In the genomic region with DNA sequence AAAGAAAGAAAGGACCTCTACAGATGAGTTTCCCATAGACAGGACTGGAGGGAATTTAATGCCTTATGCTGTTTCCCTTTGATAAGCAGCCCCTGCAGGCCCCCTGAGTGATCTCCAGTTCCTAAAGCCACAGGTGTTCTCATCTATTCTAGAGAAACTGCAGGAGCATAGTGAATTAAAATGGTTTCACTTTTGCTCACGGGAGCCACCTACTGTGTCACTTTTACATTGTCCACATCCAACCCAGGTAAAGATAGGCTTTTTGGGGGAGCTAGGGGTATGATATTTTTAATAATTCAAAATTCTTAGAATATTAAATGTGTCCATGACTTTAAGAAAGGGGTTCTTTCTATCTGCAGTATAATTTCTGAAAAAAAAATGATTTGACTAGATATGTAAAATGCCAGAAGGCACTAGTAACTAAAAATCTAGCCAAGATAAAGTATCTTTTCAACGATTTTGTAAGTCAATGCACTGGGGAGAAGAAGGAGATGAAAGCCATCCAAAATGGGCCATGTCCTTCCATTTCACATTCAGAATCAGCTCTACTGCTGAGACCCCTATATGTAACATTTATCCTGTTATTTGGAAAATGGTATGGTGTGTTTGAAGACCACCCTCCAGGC, we compare ENCODE assay signal across 8 cellular contexts.
A peak's percentile ranks its signal among the peaks of the same experiment; 100 is the strongest.
DNase-seq lines count a peak whose midpoint lies in the region; ATAC-seq and TF ChIP-seq lines count a peak whose summit lies in the region.

No MANE protein-coding gene starts in this region.

- H3K4me3 ChIP-seq in breast epithelium = no peak overlapping the region
- H3K4me3 ChIP-seq in fibroblast of mammary gland (ENCODE audit: control insufficient read depth, low read depth, low read length) = no peak overlapping the region
- H3K4me3 ChIP-seq in effector memory CD4-positive, alpha-beta T cell (ENCODE audit: insufficient read depth, low read depth, low read length, poor library complexity, severe bottlenecking) = no peak overlapping the region

- TF ChIP-seq CTCF in MCF 10A (IDR thresholded peaks at IDR 0.05; ENCODE audit: unreplicated experiment) (peak; percentile 86), breast epithelium (IDR thresholded peaks at IDR 0.05) (no peak), fibroblast of mammary gland (conservative IDR thresholded peaks at IDR 0.05; ENCODE audit: control insufficient read depth, insufficient read depth, low read depth, low read length) (peak; percentile 28)

- no peaks in the 10 kb centered on the region for H3K36me3 ChIP-seq in breast epithelium
- H3K36me3 ChIP-seq in effector memory CD4-positive, alpha-beta T cell (ENCODE audit: control insufficient read depth, insufficient read depth, low read length) = no peaks in the 10 kb centered on the region

- no peaks in the 10 kb centered on the region for H3K27me3 Mint-ChIP-seq in MCF 10A (ENCODE audit: insufficient read depth, unreplicated experiment)
- H3K27me3 Mint-ChIP-seq in stimulated activated naive B cell treated with anti-CD40 and anti-IgM and Interleukin-4, amounts not matched to agents 10 μg/mL and 1 μg/mL and 100 μg/mL, for 72 hours = peaks cover 0 to 4% of the 10 kb centered on the region in 2 donors

- no TSS peak for BruUV-seq in MCF 10A (replicated peaks; lab: Mats Ljungman, UMichigan)

- CTCF ChIA-PET in MCF 10A (lab: Yijun Ruan, JAX) = interaction anchor here (0.6 to 4.6 kb wide), 78 partner anchors 8 to 1203 kb away, joined by 3 to 84 read pairs (median 4); a partner anchor contains a TSS

- H3K27ac Mint-ChIP-seq in MCF 10A (ENCODE audit: low read depth, unreplicated experiment) = peak overlapping the region; percentile 24
- H3K27ac Mint-ChIP-seq in stimulated activated naive B cell treated with anti-CD40 and anti-IgM and Interleukin-4, amounts not matched to agents 10 μg/mL and 1 μg/mL and 100 μg/mL, for 72 hours = peak overlapping the region; percentile 37

- H3K9me3 Mint-ChIP-seq in MCF 10A (ENCODE audit: unreplicated experiment) = no peaks in the 10 kb centered on the region
- no peaks in the 10 kb centered on the region for H3K9me3 Mint-ChIP-seq in stimulated activated naive B cell treated with anti-CD40 and anti-IgM and Interleukin-4, amounts not matched to agents 10 μg/mL and 1 μg/mL and 100 μg/mL, for 72 hours

- POLR2A ChIA-PET in MCF 10A (lab: Yijun Ruan, JAX) = interaction anchor here (0.7 to 5.2 kb wide), 9 partner anchors 10 to 531 kb away, joined by 3 to 40 read pairs (median 4); a partner anchor contains a TSS

- no peaks in the 10 kb centered on the region for H3K4me1 ChIP-seq in breast epithelium
- H3K4me1 ChIP-seq in effector memory CD4-positive, alpha-beta T cell (ENCODE audit: control insufficient read depth, insufficient read depth, low read length, poor library complexity, severe bottlenecking) = no peaks in the 10 kb centered on the region

- TF ChIP-seq POLR2A in breast epithelium (IDR thresholded peaks at IDR 0.05) = no peak

- no peak overlapping the region for H3K27ac ChIP-seq in breast epithelium
- no peak overlapping the region for H3K27ac ChIP-seq in effector memory CD4-positive, alpha-beta T cell (ENCODE audit: insufficient read depth, low read length, poor library complexity, severe bottlenecking)

- intact Hi-C loops in MCF 10A (cut with micrococcal nuclease) (loop anchor here (1.0 to 5.0 kb wide), 5 partner anchors 158 to 531 kb away; a partner anchor contains a TSS), breast epithelium (cut with DNase I; ENCODE audit: low total_unique reads) (no loop called here)

- H3K4me3 Mint-ChIP-seq in MCF 10A (ENCODE audit: unreplicated experiment) = no peak overlapping the region
- no peak overlapping the region for H3K4me3 Mint-ChIP-seq in stimulated activated naive B cell treated with anti-CD40 and anti-IgM and Interleukin-4, amounts not matched to agents 10 μg/mL and 1 μg/mL and 100 μg/mL, for 72 hours

- H3K4me1 Mint-ChIP-seq in MCF 10A (ENCODE audit: insufficient read depth, unreplicated experiment) = no peaks in the 10 kb centered on the region
- H3K4me1 Mint-ChIP-seq in stimulated activated naive B cell treated with anti-CD40 and anti-IgM and Interleukin-4, amounts not matched to agents 10 μg/mL and 1 μg/mL and 100 μg/mL, for 72 hours = peaks cover 6% of the 10 kb centered on the region in 2 donors

- H3K36me3 Mint-ChIP-seq in MCF 10A (ENCODE audit: insufficient read depth, unreplicated experiment) = no peaks in the 10 kb centered on the region
- H3K36me3 Mint-ChIP-seq in stimulated activated naive B cell treated with anti-CD40 and anti-IgM and Interleukin-4, amounts not matched to agents 10 μg/mL and 1 μg/mL and 100 μg/mL, for 72 hours = no peaks in the 10 kb centered on the region

- DNase-seq in MCF 10A (ENCODE audit: unreplicated experiment) (peak; percentile 77), breast epithelium (ENCODE audit: low spot score in 2 of 2) (no peak), T-helper 9 cell (peak; percentile 1), fibroblast of mammary gland (ENCODE audit: low read depth) (peak; percentile 32), NCI-H187 (lab: John Stamatoyannopoulos, UW) (no peak)
- DNase-seq in stimulated activated naive B cell treated with anti-CD40 and anti-IgM and Interleukin-4, amounts not matched to agents 10 μg/mL and 1 μg/mL and 100 μg/mL, for 72 hours = peak; percentile 15
- no peak for DNase-seq in effector memory CD4-positive, alpha-beta T cell

- no peaks in the 10 kb centered on the region for H3K9me3 ChIP-seq in breast epithelium
- no peaks in the 10 kb centered on the region for H3K9me3 ChIP-seq in effector memory CD4-positive, alpha-beta T cell (ENCODE audit: control insufficient read depth, low read length)

- H3K27me3 ChIP-seq in breast epithelium = no peaks in the 10 kb centered on the region
- no peaks in the 10 kb centered on the region for H3K27me3 ChIP-seq in effector memory CD4-positive, alpha-beta T cell (replicated peaks; ENCODE audit: control insufficient read depth, insufficient read depth, low read length, poor library complexity, severe bottlenecking)

- ATAC-seq in HG03196 (IDR thresholded peaks at IDR 0.05; ENCODE audit: unreplicated experiment) = peak; percentile 56
- ATAC-seq in stimulated activated naive B cell treated with anti-CD40 and anti-IgM and Interleukin-4, amounts not matched to agents 10 μg/mL and 1 μg/mL and 100 μg/mL, for 72 hours (replicated peaks) = peak; percentile 73 to 78

Comparison
In these comparisons a context has a peak if more than half of its experiments do, and no peak if none do; other contexts are left out.
1. DNase-seq: peak in MCF 10A (single experiment), T-helper 9 cell (single experiment), fibroblast of mammary gland (single experiment) and stimulated activated naive B cell treated with anti-CD40 and anti-IgM and Interleukin-4, amounts not matched to agents 10 μg/mL and 1 μg/mL and 100 μg/mL, for 72 hours (single experiment); none in breast epithelium (0 of 2), NCI-H187 (0 of 2) and effector memory CD4-positive, alpha-beta T cell (0 of 3).
2. CTCF ChIP-seq: peak in MCF 10A (single experiment) and fibroblast of mammary gland (single experiment); none in breast epithelium (0 of 3).